ENCODE assay signal across 8 cellular contexts in the genomic region with DNA sequence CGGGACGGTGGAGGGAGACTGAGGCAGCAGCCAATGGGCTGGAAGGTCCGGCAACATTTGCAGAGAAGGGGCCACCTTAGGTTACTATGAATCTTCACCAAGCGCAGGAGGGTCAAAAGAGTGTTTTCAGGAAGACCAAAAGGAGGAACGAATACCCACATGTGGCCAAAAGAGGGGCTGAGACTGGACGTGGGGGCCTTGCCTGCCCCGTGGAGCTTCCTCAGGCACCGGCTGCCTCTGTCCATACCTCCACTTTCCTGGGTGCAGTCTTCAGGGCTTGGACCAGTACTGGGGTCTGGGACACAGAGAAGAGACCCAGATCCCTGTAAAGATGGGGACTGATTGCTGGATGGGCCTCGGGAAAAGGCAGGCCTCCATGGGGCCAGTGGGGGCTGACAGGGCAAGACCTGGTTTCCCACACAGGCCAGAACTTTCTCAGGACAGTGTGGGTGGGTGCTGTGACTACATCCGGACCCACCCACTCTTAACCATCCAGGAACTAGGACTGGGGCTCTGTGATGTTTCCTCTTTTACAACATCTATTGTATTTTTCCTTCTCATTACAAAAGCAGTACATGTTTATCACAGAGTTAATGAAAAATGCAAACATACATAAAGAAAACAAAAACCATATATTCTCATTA.
DNase-seq lines count a peak whose midpoint lies in the region; ATAC-seq lines count a peak whose summit lies in the region.

No MANE protein-coding gene starts in this region.

- no peaks in the 10 kb centered on the region for H3K9me3 ChIP-seq in BLaER1

- ATAC-seq in HG02571 (IDR thresholded peaks at IDR 0.05; ENCODE audit: unreplicated experiment), result peak; percentile 29
- peak; percentile 37 to 45 for ATAC-seq in naive B cell (ENCODE audit: low read depth in 2 of 2)
- no peak for ATAC-seq in GM18520 (IDR thresholded peaks at IDR 0.05; ENCODE audit: unreplicated experiment)
- no peak for ATAC-seq in HG03469 (IDR thresholded peaks at IDR 0.05; ENCODE audit: unreplicated experiment)

- H3K36me3 Mint-ChIP-seq in naive B cell, result no peaks in the 10 kb centered on the region

- peaks cover 0 to 4% (median 0%) of the 10 kb centered on the region in 3 donors for H3K27me3 Mint-ChIP-seq in naive B cell

- H3K36me3 ChIP-seq in BLaER1, result no peaks in the 10 kb centered on the region

- DNase-seq in caudate nucleus (lab: John Stamatoyannopoulos, UW), result peak in 3 of 61 donors; percentile 32 to 37 (median 35)
- DNase-seq in naive B cell, result no peak
- DNase-seq in NCI-H2107 treated with DMSO at 0.1 percent for 48 hours (lab: John Stamatoyannopoulos, UW; ENCODE audit: unreplicated experiment), result no peak
- DNase-seq in occipital lobe (lab: John Stamatoyannopoulos, UW), result no peak

- H3K4me1 ChIP-seq in BLaER1, result peaks cover 22% of the 10 kb centered on the region

- peak overlapping the region; percentile 64; the same call in 1 of the 2 replicates for H3K4me3 ChIP-seq in BLaER1

- H3K9ac ChIP-seq in BLaER1, result no peak overlapping the region

- peak overlapping the region; percentile 75 to 92 (median 87) for H3K4me3 Mint-ChIP-seq in naive B cell

- peaks cover 26% of the 10 kb centered on the region for H3K27me3 ChIP-seq in BLaER1

- H3K27ac Mint-ChIP-seq in naive B cell, result peak overlapping the region in 1 of 6 donors; percentile 80

- peaks cover 0 to 4% (median 0%) of the 10 kb centered on the region in 7 donors for H3K9me3 Mint-ChIP-seq in naive B cell

- peaks cover 7% of the 10 kb centered on the region; the same call in 1 of the 2 replicates for H4K20me1 ChIP-seq in BLaER1

- peaks cover 0 to 15% (median 8%) of the 10 kb centered on the region in 3 donors for H3K4me1 Mint-ChIP-seq in naive B cell

- peak overlapping the region; percentile 97 for H3K4me2 ChIP-seq in BLaER1

- H3K27ac ChIP-seq in BLaER1 (no peak overlapping the region), caudate nucleus (ENCODE audit: low read depth, low read length) (peak overlapping the region; percentile 97)

Comparison
In these comparisons a context has a peak if more than half of its experiments do, and no peak if none do; other contexts are left out.
1. ATAC-seq: peak in HG02571 (single experiment) and naive B cell (2 of 2); none in GM18520 (single experiment) and HG03469 (single experiment).